In genomic region chr3:23202203-23202920, GRCh38 we compare ENCODE assay signal across 8 cellular contexts. TPM values are rescaled to one million over a fixed set of nuclear protein-coding genes. Genes with fewer than 3 reads are reported as not detected.
DNase-seq lines count a peak whose midpoint lies in the region; ATAC-seq and TF ChIP-seq lines count a peak whose summit lies in the region.

No MANE protein-coding gene starts in this region.

- H3K9me3 ChIP-seq in heart left ventricle = no peaks in the 10 kb centered on the region

- no peak for TF ChIP-seq POLR2A in heart left ventricle (IDR thresholded peaks at IDR 0.05)

- 0 out of 2 replicates have a peak, but pooled peaks cover 1% of the 10 kb centered on the region for H3K27me3 ChIP-seq in BJ (ENCODE audit: control insufficient read depth, insufficient read depth, low read length)
- no peaks in the 10 kb centered on the region for H3K27me3 ChIP-seq in heart left ventricle

- TF ChIP-seq CTCF in BJ (IDR thresholded peaks at IDR 0.05; ENCODE audit: insufficient read depth, low read depth, low read length) (no peak), heart left ventricle (IDR thresholded peaks at IDR 0.05) (no peak)

- peak; percentile 14 for ATAC-seq in GM19372 (IDR thresholded peaks at IDR 0.05; ENCODE audit: low read depth, unreplicated experiment)
- ATAC-seq in HG03521 (IDR thresholded peaks at IDR 0.05; ENCODE audit: unreplicated experiment) = peak; percentile 29
- peak; percentile 38 to 63 (median 44) for ATAC-seq in heart left ventricle

- no peak for DNase-seq in BJ (ENCODE audit: low read depth)
- DNase-seq in activated T-helper 9 cell treated with anti-CD3 and anti-CD28 coated beads, Interleukin-2, amount 50 U/mL, for 16 hours (ENCODE audit: low read depth) = peak; percentile 8
- DNase-seq in heart left ventricle = peak in 3 of 5 donors; percentile 55 to 77 (median 68)
- peak in 7 of 10 donors; percentile 30 to 83 (median 51) for DNase-seq in posterior cingulate gyrus
- DNase-seq in NCI-H82 treated with DMSO at 0.1 percent for 48 hours (lab: John Stamatoyannopoulos, UW; ENCODE audit: unreplicated experiment) = no peak
- DNase-seq in AG08396 (ENCODE audit: low spot score) = no peak

- intact Hi-C loops in heart left ventricle (cut with DNase I) = loop anchor here in 2 of 10 donors (5.0 to 10.0 kb wide), 2 partner anchors 412 to 605 kb away; partner anchors contain the start of gene UBE2E1 (in 1 of the 2)
- intact Hi-C loops in posterior cingulate gyrus (cut with DNase I) = loop anchor here (5.0 to 10.0 kb wide), 3 partner anchors 282 to 742 kb away; partner anchors contain the start of genes NR1D2 and UBE2E1

- CTCF ChIA-PET in BJ (lab: Yijun Ruan, JAX) = interaction anchor here (0.6 to 0.7 kb wide), 2 partner anchors 9 to 1335 kb away, joined by 4 read pairs; no protein-coding TSS in a partner anchor

- H3K36me3 ChIP-seq in BJ (ENCODE audit: control insufficient read depth, insufficient read depth, low read length) (no peaks in the 10 kb centered on the region), heart left ventricle (no peaks in the 10 kb centered on the region)

- H3K4me1 ChIP-seq in heart left ventricle = peaks cover 0 to 34% (median 16%) of the 10 kb centered on the region in 12 donors

- 13 to 16% (median 15%) methylated on average over 33 to 41 of the region's 41 CpGs for WGBS in heart left ventricle, 4 donors

- POLR2A ChIA-PET in BJ (lab: Charles Lee) = no interaction called here

- H3K4me3 ChIP-seq in BJ (ENCODE audit: low read depth, low read length) (peak overlapping the region; percentile 93), heart left ventricle (peak overlapping the region; percentile 77 to 98 (median 90))

- H3K27ac ChIP-seq in heart left ventricle = peak overlapping the region; percentile 37 to 93 (median 87)

RNA-seq across cellular contexts. Expression of gene UBE2E2, which starts 0.8 kb away (rescaled TPM):
- 40.2 and 41.9 TPM in 2 replicates for polyA plus RNA-seq in BJ (2011; rRNA removed)
- polyA minus RNA-seq in BJ (2011; rRNA and poly(A)+ RNA removed) = 14.6 and 18.8 TPM in 2 replicates
- 10 to 100 TPM; 35.4 to 63.9 (median 56.3) TPM for total RNA-seq in heart left ventricle
- polyA plus RNA-seq in heart left ventricle = 10 to 100 TPM; 21.9 to 29.6 TPM

Comparison
In these comparisons a context has a peak if more than half of its experiments do, and no peak if none do; other contexts are left out.
1. DNase-seq: peak in activated T-helper 9 cell treated with anti-CD3 and anti-CD28 coated beads, Interleukin-2, amount 50 U/mL, for 16 hours (single experiment), heart left ventricle (3 of 5) and posterior cingulate gyrus (7 of 10); none in BJ (single experiment), NCI-H82 treated with DMSO at 0.1 percent for 48 hours (single experiment) and AG08396 (single experiment).
2. Peak in every context shown above with its lines, with median percentiles within 50 percentile points of each other: ATAC-seq.